Comparison of ENCODE assay signal across 1 cellular context in genomic region chr2:169840747-169841142, GRCh38.
TF ChIP-seq lines count a peak whose summit lies in the region.

No MANE protein-coding gene starts in this region.

TF ChIP-seq in HepG2, 621 proteins besides CTCF, POLR2A, EP300 and RAD21:
- TF ChIP-seq ZBTB8A (CRISPR knock-in tag; IDR thresholded peaks at IDR 0.05; ENCODE audit: borderline replicate concordance, low read depth), result no peak
- no peak for TF ChIP-seq ZNF720 (CRISPR knock-in tag; IDR thresholded peaks at IDR 0.05)
- TF ChIP-seq TFE3 (CRISPR knock-in tag; IDR thresholded peaks at IDR 0.05), result no peak
- no peak for TF ChIP-seq CHD2 (IDR thresholded peaks at IDR 0.05; ENCODE audit: low read depth, low read length)
- no peak for TF ChIP-seq NR3C1 (CRISPR knock-in tag; IDR thresholded peaks at IDR 0.05)
- TF ChIP-seq PRDM4 (CRISPR knock-in tag; IDR thresholded peaks at IDR 0.05; ENCODE audit: borderline replicate concordance), result no peak
- 0 out of 2 replicates have a peak, but pooled peaks have one; percentile 39 for TF ChIP-seq CSRNP1 (CRISPR knock-in tag; IDR thresholded peaks at IDR 0.05)
